1 cellular context compared by ENCODE assay signal in the genomic region with DNA sequence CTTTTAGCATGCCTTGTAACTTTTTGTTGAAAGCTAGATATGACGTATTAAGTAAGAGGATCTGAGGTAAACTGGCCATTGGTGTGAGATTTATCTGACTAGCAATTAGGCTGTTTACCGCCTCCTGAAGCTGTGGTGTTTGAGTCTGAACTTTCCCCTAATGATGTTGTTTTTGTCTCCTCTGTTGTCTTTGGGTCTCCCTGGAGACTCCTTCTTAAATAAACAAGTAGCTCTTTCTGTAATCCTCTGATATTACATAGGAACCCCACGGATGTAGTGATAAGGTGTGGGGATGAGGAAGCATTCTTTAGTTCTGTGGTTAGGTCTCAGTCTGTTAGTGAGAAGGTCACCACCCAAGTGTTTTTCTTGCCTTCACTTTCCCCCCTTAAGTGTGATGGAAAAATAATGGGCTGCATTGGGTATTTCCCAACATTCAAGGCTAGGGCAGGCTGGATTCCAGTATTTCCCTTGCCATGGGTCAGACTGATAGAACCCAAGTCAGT.
TF ChIP-seq lines count a peak whose summit lies in the region.

No MANE protein-coding gene starts in this region.

TF ChIP-seq in K562, 482 proteins besides CTCF, POLR2A, EP300 and RAD21 (continued from another document):
- TF ChIP-seq, protein P1, sequence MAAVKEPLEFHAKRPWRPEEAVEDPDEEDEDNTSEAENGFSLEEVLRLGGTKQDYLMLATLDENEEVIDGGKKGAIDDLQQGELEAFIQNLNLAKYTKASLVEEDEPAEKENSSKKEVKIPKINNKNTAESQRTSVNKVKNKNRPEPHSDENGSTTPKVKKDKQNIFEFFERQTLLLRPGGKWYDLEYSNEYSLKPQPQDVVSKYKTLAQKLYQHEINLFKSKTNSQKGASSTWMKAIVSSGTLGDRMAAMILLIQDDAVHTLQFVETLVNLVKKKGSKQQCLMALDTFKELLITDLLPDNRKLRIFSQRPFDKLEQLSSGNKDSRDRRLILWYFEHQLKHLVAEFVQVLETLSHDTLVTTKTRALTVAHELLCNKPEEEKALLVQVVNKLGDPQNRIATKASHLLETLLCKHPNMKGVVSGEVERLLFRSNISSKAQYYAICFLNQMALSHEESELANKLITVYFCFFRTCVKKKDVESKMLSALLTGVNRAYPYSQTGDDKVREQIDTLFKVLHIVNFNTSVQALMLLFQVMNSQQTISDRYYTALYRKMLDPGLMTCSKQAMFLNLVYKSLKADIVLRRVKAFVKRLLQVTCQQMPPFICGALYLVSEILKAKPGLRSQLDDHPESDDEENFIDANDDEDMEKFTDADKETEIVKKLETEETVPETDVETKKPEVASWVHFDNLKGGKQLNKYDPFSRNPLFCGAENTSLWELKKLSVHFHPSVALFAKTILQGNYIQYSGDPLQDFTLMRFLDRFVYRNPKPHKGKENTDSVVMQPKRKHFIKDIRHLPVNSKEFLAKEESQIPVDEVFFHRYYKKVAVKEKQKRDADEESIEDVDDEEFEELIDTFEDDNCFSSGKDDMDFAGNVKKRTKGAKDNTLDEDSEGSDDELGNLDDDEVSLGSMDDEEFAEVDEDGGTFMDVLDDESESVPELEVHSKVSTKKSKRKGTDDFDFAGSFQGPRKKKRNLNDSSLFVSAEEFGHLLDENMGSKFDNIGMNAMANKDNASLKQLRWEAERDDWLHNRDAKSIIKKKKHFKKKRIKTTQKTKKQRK (IDR thresholded peaks at IDR 0.05; ENCODE audit: borderline replicate concordance, low read depth, low read length), result no peak
- TF ChIP-seq, protein P2, sequence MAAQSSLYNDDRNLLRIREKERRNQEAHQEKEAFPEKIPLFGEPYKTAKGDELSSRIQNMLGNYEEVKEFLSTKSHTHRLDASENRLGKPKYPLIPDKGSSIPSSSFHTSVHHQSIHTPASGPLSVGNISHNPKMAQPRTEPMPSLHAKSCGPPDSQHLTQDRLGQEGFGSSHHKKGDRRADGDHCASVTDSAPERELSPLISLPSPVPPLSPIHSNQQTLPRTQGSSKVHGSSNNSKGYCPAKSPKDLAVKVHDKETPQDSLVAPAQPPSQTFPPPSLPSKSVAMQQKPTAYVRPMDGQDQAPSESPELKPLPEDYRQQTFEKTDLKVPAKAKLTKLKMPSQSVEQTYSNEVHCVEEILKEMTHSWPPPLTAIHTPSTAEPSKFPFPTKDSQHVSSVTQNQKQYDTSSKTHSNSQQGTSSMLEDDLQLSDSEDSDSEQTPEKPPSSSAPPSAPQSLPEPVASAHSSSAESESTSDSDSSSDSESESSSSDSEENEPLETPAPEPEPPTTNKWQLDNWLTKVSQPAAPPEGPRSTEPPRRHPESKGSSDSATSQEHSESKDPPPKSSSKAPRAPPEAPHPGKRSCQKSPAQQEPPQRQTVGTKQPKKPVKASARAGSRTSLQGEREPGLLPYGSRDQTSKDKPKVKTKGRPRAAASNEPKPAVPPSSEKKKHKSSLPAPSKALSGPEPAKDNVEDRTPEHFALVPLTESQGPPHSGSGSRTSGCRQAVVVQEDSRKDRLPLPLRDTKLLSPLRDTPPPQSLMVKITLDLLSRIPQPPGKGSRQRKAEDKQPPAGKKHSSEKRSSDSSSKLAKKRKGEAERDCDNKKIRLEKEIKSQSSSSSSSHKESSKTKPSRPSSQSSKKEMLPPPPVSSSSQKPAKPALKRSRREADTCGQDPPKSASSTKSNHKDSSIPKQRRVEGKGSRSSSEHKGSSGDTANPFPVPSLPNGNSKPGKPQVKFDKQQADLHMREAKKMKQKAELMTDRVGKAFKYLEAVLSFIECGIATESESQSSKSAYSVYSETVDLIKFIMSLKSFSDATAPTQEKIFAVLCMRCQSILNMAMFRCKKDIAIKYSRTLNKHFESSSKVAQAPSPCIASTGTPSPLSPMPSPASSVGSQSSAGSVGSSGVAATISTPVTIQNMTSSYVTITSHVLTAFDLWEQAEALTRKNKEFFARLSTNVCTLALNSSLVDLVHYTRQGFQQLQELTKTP (IDR thresholded peaks at IDR 0.05; ENCODE audit: low read depth in 1 of 2, partially characterized antibody in 2 of 2), result peak; percentile 41 to 58
- TF ChIP-seq CXXC5 (CRISPR knock-in tag; IDR thresholded peaks at IDR 0.05), result no peak
- no peak for TF ChIP-seq NR2C2 (CRISPR knock-in tag; IDR thresholded peaks at IDR 0.05)
- peak; percentile 86 for TF ChIP-seq NR2C2 (tag; IDR thresholded peaks at IDR 0.05)
- peak; percentile 45; the same call in 1 of the 2 replicates for TF ChIP-seq KHSRP (IDR thresholded peaks at IDR 0.05)
- TF ChIP-seq, protein P3, sequence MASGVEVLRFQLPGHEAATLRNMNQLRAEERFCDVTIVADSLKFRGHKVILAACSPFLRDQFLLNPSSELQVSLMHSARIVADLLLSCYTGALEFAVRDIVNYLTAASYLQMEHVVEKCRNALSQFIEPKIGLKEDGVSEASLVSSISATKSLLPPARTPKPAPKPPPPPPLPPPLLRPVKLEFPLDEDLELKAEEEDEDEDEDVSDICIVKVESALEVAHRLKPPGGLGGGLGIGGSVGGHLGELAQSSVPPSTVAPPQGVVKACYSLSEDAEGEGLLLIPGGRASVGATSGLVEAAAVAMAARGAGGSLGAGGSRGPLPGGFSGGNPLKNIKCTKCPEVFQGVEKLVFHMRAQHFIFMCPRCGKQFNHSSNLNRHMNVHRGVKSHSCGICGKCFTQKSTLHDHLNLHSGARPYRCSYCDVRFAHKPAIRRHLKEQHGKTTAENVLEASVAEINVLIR (CRISPR knock-in tag; IDR thresholded peaks at IDR 0.05), result 0 out of 2 replicates have a peak, but pooled peaks have one; percentile 32
- TF ChIP-seq HDAC1 (IDR thresholded peaks at IDR 0.05), result 0 out of 4 replicates have a peak, but pooled peaks of 1 of the 2 experiments have one; percentile 31
- 0 out of 2 replicates have a peak, but pooled peaks have one; percentile 32 for TF ChIP-seq GATA2 (CRISPR knock-in tag; IDR thresholded peaks at IDR 0.05)
- no peak for TF ChIP-seq XRCC5 (IDR thresholded peaks at IDR 0.05; ENCODE audit: low read depth, low read length)
- TF ChIP-seq, protein P4, sequence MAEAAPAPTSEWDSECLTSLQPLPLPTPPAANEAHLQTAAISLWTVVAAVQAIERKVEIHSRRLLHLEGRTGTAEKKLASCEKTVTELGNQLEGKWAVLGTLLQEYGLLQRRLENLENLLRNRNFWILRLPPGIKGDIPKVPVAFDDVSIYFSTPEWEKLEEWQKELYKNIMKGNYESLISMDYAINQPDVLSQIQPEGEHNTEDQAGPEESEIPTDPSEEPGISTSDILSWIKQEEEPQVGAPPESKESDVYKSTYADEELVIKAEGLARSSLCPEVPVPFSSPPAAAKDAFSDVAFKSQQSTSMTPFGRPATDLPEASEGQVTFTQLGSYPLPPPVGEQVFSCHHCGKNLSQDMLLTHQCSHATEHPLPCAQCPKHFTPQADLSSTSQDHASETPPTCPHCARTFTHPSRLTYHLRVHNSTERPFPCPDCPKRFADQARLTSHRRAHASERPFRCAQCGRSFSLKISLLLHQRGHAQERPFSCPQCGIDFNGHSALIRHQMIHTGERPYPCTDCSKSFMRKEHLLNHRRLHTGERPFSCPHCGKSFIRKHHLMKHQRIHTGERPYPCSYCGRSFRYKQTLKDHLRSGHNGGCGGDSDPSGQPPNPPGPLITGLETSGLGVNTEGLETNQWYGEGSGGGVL (CRISPR knock-in tag; IDR thresholded peaks at IDR 0.05), result no peak
